10 cellular contexts compared by ENCODE assay signal in genomic region chr10:109892087-109892486, GRCh38. TPM values are rescaled to one million over a fixed set of nuclear protein-coding genes. Genes with fewer than 3 reads are reported as not detected.
DNase-seq lines count a peak whose midpoint lies in the region; ATAC-seq and TF ChIP-seq lines count a peak whose summit lies in the region.
"Had no signal": no experiment of that assay in that cellular context is flagged by ENCODE, and none has a peak within 500 bp of the region (broad histone marks: within the 10 kb centered on the region; RNA-seq: fewer than 3 reads in every experiment).

No MANE protein-coding gene starts in this region.

- TF ChIP-seq CTCF in right atrium auricular region (IDR thresholded peaks at IDR 0.05) (no peak), fibroblast of the aortic adventitia (IDR thresholded peaks at IDR 0.05; ENCODE audit: insufficient read depth, low read length) (no peak), PC-9 (conservative IDR thresholded peaks at IDR 0.05) (no peak)

- H3K27ac ChIP-seq in right atrium auricular region: peak overlapping the region; percentile 74 to 84
- H3K27ac ChIP-seq in Karpas-422 (ENCODE audit: low read length): no peak overlapping the region
- no peak overlapping the region for H3K27ac ChIP-seq in PC-9

- POLR2A ChIA-PET in PC-9 (lab: Charles Lee; ENCODE audit: unreplicated experiment): no interaction called here

- no peaks in the 10 kb centered on the region for H3K9me3 ChIP-seq in right atrium auricular region
- no peaks in the 10 kb centered on the region for H3K9me3 ChIP-seq in adipocyte (ENCODE audit: control insufficient read depth, low read length)
- H3K9me3 ChIP-seq in Karpas-422 (ENCODE audit: low read length): no peaks in the 10 kb centered on the region
- H3K9me3 ChIP-seq in PC-9 (ENCODE audit: insufficient read depth, low read depth): no peaks in the 10 kb centered on the region

- no TSS peak for BruUV-seq in PC-9 (replicated peaks; lab: Mats Ljungman, UMichigan)

- H3K9me2 ChIP-seq in Karpas-422 (replicated peaks; ENCODE audit: insufficient read depth, low read length) (no peaks in the 10 kb centered on the region), PC-9 (ENCODE audit: insufficient read depth) (no peaks in the 10 kb centered on the region)

- DNase-seq in right atrium auricular region (ENCODE audit: low spot score): no peak
- DNase-seq in Right ventricle myocardium inferior (ENCODE audit: missing footprints): no peak
- DNase-seq in adipocyte (ENCODE audit: low read depth): no peak
- DNase-seq in fibroblast of the aortic adventitia (ENCODE audit: low read depth): peak; percentile 37
- DNase-seq in Karpas-422: no peak
- no peak for DNase-seq in effector CD8-positive, alpha-beta T cell (lab: John Stamatoyannopoulos, UW)
- no peak for DNase-seq in PC-9
- DNase-seq: activated B cell treated with CpG ODN at 0.5 μM for 24 hours, DND-41 had no signal

- no peaks in the 10 kb centered on the region for H3F3A ChIP-seq in PC-9 (ENCODE audit: insufficient read depth, low read depth)

- no peaks in the 10 kb centered on the region for H3K27me3 ChIP-seq in right atrium auricular region
- H3K27me3 ChIP-seq in adipocyte (replicated peaks; ENCODE audit: control insufficient read depth, insufficient read depth, low read length): no peaks in the 10 kb centered on the region
- no peaks in the 10 kb centered on the region for H3K27me3 ChIP-seq in Karpas-422 (ENCODE audit: low read length)
- H3K27me3 ChIP-seq in PC-9 (ENCODE audit: insufficient read depth, low read depth): no peaks in the 10 kb centered on the region

- H4K20me1 ChIP-seq in Karpas-422 (ENCODE audit: insufficient read depth, low read depth, low read length) (0 out of 2 replicates have a peak, but pooled peaks cover 3% of the 10 kb centered on the region), PC-9 (ENCODE audit: insufficient read depth) (no peaks in the 10 kb centered on the region)

- intact Hi-C loops in Right ventricle myocardium inferior (cut with DNase I) (no loop called here), PC-9 (cut with micrococcal nuclease; ENCODE audit: unreplicated experiment) (no loop called here)

- H3K4me1 ChIP-seq in right atrium auricular region (peaks cover 0 to 70% of the 10 kb centered on the region in 2 donors), adipocyte (ENCODE audit: control insufficient read depth, insufficient read depth, low read length) (peaks cover 83% of the 10 kb centered on the region), Karpas-422 (ENCODE audit: low read length) (peaks cover 44% of the 10 kb centered on the region), PC-9 (replicated peaks; ENCODE audit: insufficient read depth) (no peaks in the 10 kb centered on the region)

- H3K79me2 ChIP-seq in Karpas-422 (ENCODE audit: low read length) (peaks cover 61% of the 10 kb centered on the region), PC-9 (ENCODE audit: low read depth) (no peaks in the 10 kb centered on the region)

- CTCF ChIA-PET in PC-9 (lab: Charles Lee): no interaction called here

- no peak overlapping the region for H3K4me2 ChIP-seq in Karpas-422 (ENCODE audit: low read depth, low read length, poor library complexity, severe bottlenecking)
- no peak overlapping the region for H3K4me2 ChIP-seq in PC-9

- peaks cover 25% of the 10 kb centered on the region for H3K36me3 ChIP-seq in right atrium auricular region
- peaks cover 29% of the 10 kb centered on the region for H3K36me3 ChIP-seq in adipocyte (ENCODE audit: control insufficient read depth, insufficient read depth, low read length, severe bottlenecking)
- peaks cover 14% of the 10 kb centered on the region; the same call in 1 of the 2 replicates for H3K36me3 ChIP-seq in Karpas-422 (ENCODE audit: insufficient read depth, low read length)
- H3K36me3 ChIP-seq in PC-9 (ENCODE audit: low read depth): no peaks in the 10 kb centered on the region

- ATAC-seq in Right ventricle myocardium inferior: no peak
- no peak for ATAC-seq in HG03469 (IDR thresholded peaks at IDR 0.05; ENCODE audit: unreplicated experiment)

- peak overlapping the region; percentile 81 for H3K9ac ChIP-seq in adipocyte (ENCODE audit: low read length)
- H3K9ac ChIP-seq in Karpas-422 (ENCODE audit: low read length): no peak overlapping the region

- H2AFZ ChIP-seq in Karpas-422 (ENCODE audit: low read length): no peak overlapping the region
- H2AFZ ChIP-seq in PC-9: no peak overlapping the region

- H3K4me3 ChIP-seq in right atrium auricular region (no peak overlapping the region), adipocyte (ENCODE audit: low read length) (peak overlapping the region; percentile 71), fibroblast of the aortic adventitia (ENCODE audit: low read depth, low read length) (no peak overlapping the region), Karpas-422 (ENCODE audit: low read length) (no peak overlapping the region), PC-9 (no peak overlapping the region)

RNA-seq across cellular contexts. Expression of gene XPNPEP1, which starts 31.2 kb away (rescaled TPM):
- total RNA-seq in right atrium auricular region: 10 to 100 TPM; 41.2 to 45.2 TPM
- 43.6 TPM for total RNA-seq in Right ventricle myocardium inferior
- 103 and 253 TPM in 2 replicates for total RNA-seq in fibroblast of the aortic adventitia (ENCODE audit: low replicate concordance)
- 198 and 201 TPM in 2 replicates for total RNA-seq in Karpas-422 (2014; rRNA removed; shearing (Covaris generic); ENCODE audit: low replicate concordance)
- 24.6 and 29.8 TPM in 2 replicates for total RNA-seq in PC-9 (2021)

Comparison
In these comparisons a context has a peak if more than half of its experiments do, and no peak if none do; other contexts are left out.
1. H3K27ac ChIP-seq: peak in right atrium auricular region (2 of 2); none in Karpas-422 (single experiment) and PC-9 (single experiment).